In the genomic region with DNA sequence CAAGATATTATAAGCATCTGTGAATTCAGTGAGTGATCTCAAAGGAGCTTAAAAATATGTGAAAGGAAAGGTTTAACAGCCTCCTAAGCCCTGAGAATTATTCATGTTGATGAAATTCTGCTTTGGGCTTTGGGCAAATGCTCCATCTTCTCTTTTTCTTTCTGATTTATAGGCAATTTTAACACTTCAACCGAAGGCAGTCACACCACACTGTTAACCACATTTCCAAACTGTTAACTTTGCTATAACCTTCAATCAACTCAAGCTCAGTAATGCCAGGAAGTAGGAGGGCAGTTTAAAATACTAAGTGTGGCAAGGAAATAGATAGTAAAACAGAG, we compare ENCODE assay signal across 19 cellular contexts. TPM values are rescaled to one million over a fixed set of nuclear protein-coding genes. Genes with fewer than 3 reads are reported as not detected.
DNase-seq lines count a peak whose midpoint lies in the region; ATAC-seq and TF ChIP-seq lines count a peak whose summit lies in the region.
"Had no signal": no experiment of that assay in that cellular context is flagged by ENCODE, and none has a peak within 500 bp of the region (broad histone marks: within the 10 kb centered on the region; RNA-seq: fewer than 3 reads in every experiment).

No MANE protein-coding gene starts in this region.

- H3K9ac ChIP-seq in SK-N-SH, result peak overlapping the region; percentile 59
- H3K9ac ChIP-seq in smooth muscle cell (ENCODE audit: low read depth), result no peak overlapping the region
- H3K9ac ChIP-seq: KMS-11 had no signal

- H3K27me3 Mint-ChIP-seq in activated T-cell treated with anti-CD3 and anti-CD28 coated beads, Interleukin-2, amount 50 U/mL, for 4 hours (ENCODE audit: low read depth), result no peaks in the 10 kb centered on the region
- no peaks in the 10 kb centered on the region for H3K27me3 Mint-ChIP-seq in chondrocyte (ENCODE audit: low read depth)

- CTCF ChIA-PET in SK-N-SH (lab: Yijun Ruan, JAX), result interaction anchor here (1.0 to 1.4 kb wide), 4 partner anchors 8 to 484 kb away, joined by 3 to 4 read pairs (median 3); no protein-coding TSS in a partner anchor

- no peak overlapping the region for H3K4me3 Mint-ChIP-seq in activated T-cell treated with anti-CD3 and anti-CD28 coated beads, Interleukin-2, amount 50 U/mL, for 4 hours
- no peak overlapping the region for H3K4me3 Mint-ChIP-seq in chondrocyte (ENCODE audit: unreplicated experiment)

- DNase-seq in activated T-cell treated with anti-CD3 and anti-CD28 coated beads, Interleukin-2, amount 50 U/mL, for 4 hours, result no peak
- DNase-seq in activated T-cell treated with anti-CD3 and anti-CD28 coated beads for 4 hours (no peak), SK-N-SH (no peak), chondrocyte (ENCODE audit: low spot score) (no peak), smooth muscle cell (lab: John Stamatoyannopoulos, UW; ENCODE audit: unreplicated experiment) (no peak), left cardiac atrium (no peak), left colon (no peak)
- DNase-seq: ACHN; activated CD8-positive, alpha-beta memory T cell treated with anti-CD3 and anti-CD28 coated beads, Interleukin-2, amount 50 U/mL, for 48 hours; effector memory CD4-positive, alpha-beta T cell; islet precursor cell; NCI-H187; NCI-H69; Right ventricle myocardium superior; upper lobe of left lung had no signal

- intact Hi-C loops in left cardiac atrium (cut with DNase I), result no loop called here
- intact Hi-C loops in left colon (cut with DNase I, micrococcal nuclease), result no loop called here

- peaks cover 16% of the 10 kb centered on the region for H3F3A ChIP-seq in SK-N-SH (replicated peaks; ENCODE audit: insufficient read depth)
- no peaks in the 10 kb centered on the region for H3F3A ChIP-seq in smooth muscle cell (ENCODE audit: low read depth)

- no peaks in the 10 kb centered on the region for H3K9me2 ChIP-seq in SK-N-SH

- H3K4me3 ChIP-seq in SK-N-SH (ENCODE audit: low read depth in 2 of 2, low read length in 1 of 2) (peak overlapping the region in 1 of 2 experiments; percentile 14; a peak in 2 of 4 replicates), smooth muscle cell (no peak overlapping the region)
- H3K4me3 ChIP-seq: gastroesophageal sphincter, prostate gland, upper lobe of left lung had no signal

- H2AFZ ChIP-seq in SK-N-SH (ENCODE audit: low read depth) (peak overlapping the region; percentile 80; the same call in 1 of the 2 replicates), smooth muscle cell (ENCODE audit: low read depth) (peak overlapping the region; percentile 66)

- no peaks in the 10 kb centered on the region for H3K9me3 Mint-ChIP-seq in activated T-cell treated with anti-CD3 and anti-CD28 coated beads, Interleukin-2, amount 50 U/mL, for 4 hours
- no peaks in the 10 kb centered on the region for H3K9me3 Mint-ChIP-seq in chondrocyte (ENCODE audit: low read depth)

- no peaks in the 10 kb centered on the region for H3K36me3 Mint-ChIP-seq in activated T-cell treated with anti-CD3 and anti-CD28 coated beads, Interleukin-2, amount 50 U/mL, for 4 hours (ENCODE audit: insufficient read depth)
- H3K36me3 Mint-ChIP-seq in chondrocyte (ENCODE audit: low read depth), result no peaks in the 10 kb centered on the region

- H3K27me3 ChIP-seq in SK-N-SH (ENCODE audit: insufficient read depth), result no peaks in the 10 kb centered on the region
- no peaks in the 10 kb centered on the region for H3K27me3 ChIP-seq in smooth muscle cell (ENCODE audit: low read depth)
- H3K27me3 ChIP-seq: gastroesophageal sphincter, upper lobe of left lung had no signal

- H3K4me2 ChIP-seq in SK-N-SH (peak overlapping the region; percentile 64), smooth muscle cell (peak overlapping the region; percentile 57)
- H3K4me2 ChIP-seq: KMS-11 had no signal

- POLR2A ChIA-PET in SK-N-SH (lab: Yijun Ruan, JAX), result no interaction called here

- H4K20me1 ChIP-seq in SK-N-SH (ENCODE audit: insufficient read depth) (no peaks in the 10 kb centered on the region), smooth muscle cell (ENCODE audit: low read depth) (no peaks in the 10 kb centered on the region)

- TF ChIP-seq RAD21 in SK-N-SH (IDR thresholded peaks at IDR 0.05; ENCODE audit: low read length), result no peak

- peak; percentile 37 to 53 for ATAC-seq in activated T-cell treated with anti-CD3 and anti-CD28 coated beads, Interleukin-2, amount 50 U/mL, for 4 hours
- ATAC-seq in HG03095 (IDR thresholded peaks at IDR 0.05; ENCODE audit: unreplicated experiment) (no peak), left cardiac atrium (no peak), left colon (no peak)
- ATAC-seq: gastroesophageal sphincter had no signal

- H3K36me3 ChIP-seq in SK-N-SH (replicated peaks in 1 of 2; ENCODE audit: control insufficient read depth in 1 of 2, insufficient read depth in 2 of 2, low read length in 1 of 2) (no peaks in the 10 kb centered on the region), smooth muscle cell (ENCODE audit: low read depth) (no peaks in the 10 kb centered on the region)
- H3K36me3 ChIP-seq: gastroesophageal sphincter, prostate gland, upper lobe of left lung had no signal

- 3% methylated on average over 1 of the region's 1 CpG for WGBS in SK-N-SH (ENCODE audit: low lambda C conversion rate)
- WGBS in smooth muscle cell (ENCODE audit: low lambda C conversion rate), result 3% methylated on average over 1 of the region's 1 CpG

- H3K27ac ChIP-seq in SK-N-SH (ENCODE audit: low read depth in 2 of 2, low read length in 1 of 2), result peak overlapping the region; percentile 86 to 90
- H3K27ac ChIP-seq in smooth muscle cell (ENCODE audit: low read depth), result no peak overlapping the region
- H3K27ac ChIP-seq: gastroesophageal sphincter, KMS-11, prostate gland, upper lobe of left lung had no signal

- H3K4me1 ChIP-seq in SK-N-SH (ENCODE audit: control insufficient read depth in 1 of 2, insufficient read depth in 2 of 2, low read depth in 1 of 2, low read length in 1 of 2) (peaks cover 4 to 5% of the 10 kb centered on the region in 2 experiments; a peak in 3 of 4 replicates), smooth muscle cell (ENCODE audit: low read depth) (peaks cover 6% of the 10 kb centered on the region)
- H3K4me1 ChIP-seq: gastroesophageal sphincter, prostate gland, upper lobe of left lung had no signal

- H3K4me1 Mint-ChIP-seq in activated T-cell treated with anti-CD3 and anti-CD28 coated beads, Interleukin-2, amount 50 U/mL, for 4 hours (ENCODE audit: low read depth), result peaks cover 18% of the 10 kb centered on the region
- peaks cover 40% of the 10 kb centered on the region for H3K4me1 Mint-ChIP-seq in chondrocyte (ENCODE audit: low read depth)

- H3K79me2 ChIP-seq in SK-N-SH (ENCODE audit: insufficient read depth), result no peaks in the 10 kb centered on the region
- H3K79me2 ChIP-seq in smooth muscle cell (ENCODE audit: low read depth), result no peaks in the 10 kb centered on the region

- 0 out of 4 replicates have a peak, but pooled peaks of 1 of the 2 experiments have one; percentile 10 for TF ChIP-seq EP300 in SK-N-SH (IDR thresholded peaks at IDR 0.05; ENCODE audit: borderline replicate concordance in 1 of 2, low read depth in 1 of 2, low read length in 1 of 2)

- H3K9me3 ChIP-seq in SK-N-SH (no peaks in the 10 kb centered on the region), smooth muscle cell (replicated peaks; ENCODE audit: low read depth) (no peaks in the 10 kb centered on the region)
- H3K9me3 ChIP-seq: gastroesophageal sphincter, prostate gland, upper lobe of left lung had no signal

- TF ChIP-seq CTCF in SK-N-SH (IDR thresholded peaks at IDR 0.05) (no peak), chondrocyte (IDR thresholded peaks at IDR 0.05) (no peak), smooth muscle cell (IDR thresholded peaks at IDR 0.05; ENCODE audit: borderline replicate concordance, insufficient read depth, poor library complexity, severe bottlenecking) (no peak)

- H3K27ac Mint-ChIP-seq in chondrocyte (ENCODE audit: unreplicated experiment), result peak overlapping the region; percentile 91

TF ChIP-seq in SK-N-SH, 30 proteins besides CTCF, POLR2A, EP300 and RAD21 (continues in another document):
- no peak for TF ChIP-seq USF1 (IDR thresholded peaks at IDR 0.05; ENCODE audit: borderline replicate concordance, low read depth)
- TF ChIP-seq GATA2 (CRISPR knock-in tag; IDR thresholded peaks at IDR 0.05), result no peak
- TF ChIP-seq JUND (IDR thresholded peaks at IDR 0.05), result no peak

RNA-seq across cellular contexts. Expression of gene NEK7, which starts 54.4 kb away (rescaled TPM):
- total RNA-seq in activated T-cell treated with anti-CD3 and anti-CD28 coated beads, Interleukin-2, amount 50 U/mL, for 4 hours, result 10 to 100 TPM; 62.3 to 72.1 (median 62.9) TPM
- polyA plus RNA-seq in SK-N-SH (2012; rRNA removed) (85.8 and 146 TPM in 2 replicates), smooth muscle cell (26.1 and 33.7 TPM in 2 replicates)
- polyA plus RNA-seq in SK-N-SH (2012; cell fraction: cytosol; rRNA removed), result 148 and 159 TPM in 2 replicates
- 72.1 and 172 TPM in 2 replicates for polyA plus RNA-seq in SK-N-SH (2012; cell fraction: nucleus; rRNA removed)
- total RNA-seq in chondrocyte (58.3 to 73.0 TPM (median 62.7 TPM) in 3 replicates), smooth muscle cell (141 and 148 TPM in 2 replicates), left cardiac atrium (100 to 1,000 TPM; 155 TPM), left colon (10 to 100 TPM; 44.0 to 61.3 TPM)

Comparison
In these comparisons a context has a peak if more than half of its experiments do, and no peak if none do; other contexts are left out.
1. ATAC-seq: peak in activated T-cell treated with anti-CD3 and anti-CD28 coated beads, Interleukin-2, amount 50 U/mL, for 4 hours (2 of 2); none in HG03095 (single experiment), left cardiac atrium (0 of 2) and left colon (single experiment).